ENCODE assay signal across 8 cellular contexts in the genomic region with DNA sequence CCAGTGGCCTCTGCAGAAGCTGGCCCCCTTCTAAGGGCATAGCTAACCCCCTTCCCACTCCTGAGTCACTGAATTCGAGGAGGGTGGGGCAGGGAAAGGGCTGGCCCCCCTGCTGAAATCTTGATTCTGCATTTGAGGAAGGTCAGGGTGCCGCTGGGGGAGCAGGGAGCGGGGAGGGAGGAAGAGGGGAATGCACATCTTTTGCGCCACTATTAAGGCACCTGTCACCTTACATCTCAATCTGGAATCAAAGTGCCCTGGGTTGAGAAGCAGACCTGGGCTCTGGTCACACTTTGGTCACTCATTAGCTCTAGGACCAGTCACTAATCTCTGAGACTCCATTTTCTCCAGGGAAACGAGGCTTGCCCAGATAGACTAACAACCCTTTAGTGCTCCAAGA.
DNase-seq lines count a peak whose midpoint lies in the region; ATAC-seq and TF ChIP-seq lines count a peak whose summit lies in the region.

No MANE protein-coding gene starts in this region.

- WGBS in suprapubic skin, result 44% methylated on average over 5 of the region's 5 CpGs

- no peaks in the 10 kb centered on the region for H3K36me3 Mint-ChIP-seq in activated CD8-positive, alpha-beta memory T cell treated with anti-CD3 and anti-CD28 coated beads, Interleukin-2, amount 10 ng/mL, durations not matched to agents 7 days and 5 days
- no peaks in the 10 kb centered on the region for H3K36me3 Mint-ChIP-seq in activated CD4-positive, alpha-beta memory T cell treated with anti-CD3 and anti-CD28 coated beads for 36 hours

- no peak for TF ChIP-seq CTCF in suprapubic skin (IDR thresholded peaks at IDR 0.05)

- TF ChIP-seq EP300 in suprapubic skin (IDR thresholded peaks at IDR 0.05), result no peak

- H3K9ac ChIP-seq in iPS-20b (ENCODE audit: low read depth, low read length), result no peak overlapping the region

- no peak for DNase-seq in activated CD8-positive, alpha-beta memory T cell treated with anti-CD3 and anti-CD28 coated beads, Interleukin-2, amount 10 ng/mL, durations not matched to agents 7 days and 5 days
- no peak for DNase-seq in activated CD8-positive, alpha-beta memory T cell treated with anti-CD3 and anti-CD28 coated beads, Interleukin-2, amount 50 U/mL, for 48 hours
- no peak for DNase-seq in activated CD4-positive, alpha-beta memory T cell treated with anti-CD3 and anti-CD28 coated beads for 36 hours
- DNase-seq in suprapubic skin (ENCODE audit: low spot score in 2 of 2) (no peak), EL (no peak), COLO668 (lab: John Stamatoyannopoulos, UW; ENCODE audit: unreplicated experiment) (no peak)
- no peak for DNase-seq in activated effector memory CD4-positive, alpha-beta T cell treated with anti-CD3 and anti-CD28 coated beads, Interleukin-2, amount 50 U/mL, for 16 hours

- peaks cover 17% of the 10 kb centered on the region for H3K4me1 Mint-ChIP-seq in activated CD8-positive, alpha-beta memory T cell treated with anti-CD3 and anti-CD28 coated beads, Interleukin-2, amount 10 ng/mL, durations not matched to agents 7 days and 5 days
- H3K4me1 Mint-ChIP-seq in activated CD4-positive, alpha-beta memory T cell treated with anti-CD3 and anti-CD28 coated beads for 36 hours (ENCODE audit: low read depth), result peaks cover 16% of the 10 kb centered on the region

- H3K27ac ChIP-seq in iPS-20b (ENCODE audit: low read length) (no peak overlapping the region), suprapubic skin (no peak overlapping the region)

- intact Hi-C loops in activated CD4-positive, alpha-beta memory T cell treated with anti-CD3 and anti-CD28 coated beads for 36 hours (cut with micrococcal nuclease), result loop anchor here (2.0 to 10.0 kb wide), 3 partner anchors 67 to 1273 kb away; a partner anchor contains a TSS

- no peak for TF ChIP-seq POLR2A in suprapubic skin (IDR thresholded peaks at IDR 0.05)

- H3K4me3 ChIP-seq in iPS-20b (ENCODE audit: low read length), result peak overlapping the region; percentile 69
- peak overlapping the region; percentile 52 for H3K4me3 ChIP-seq in suprapubic skin

- H3K9me3 ChIP-seq in iPS-20b (ENCODE audit: insufficient read depth, low read depth, low read length) (no peaks in the 10 kb centered on the region), suprapubic skin (no peaks in the 10 kb centered on the region)

- POLR2A ChIA-PET in activated CD4-positive, alpha-beta memory T cell treated with anti-CD3 and anti-CD28 coated beads for 36 hours (lab: Charles Lee), result interaction anchor here (0.8 kb wide), 1 partner anchor 106 kb away, joined by 4 read pairs; no protein-coding TSS in a partner anchor

- H3K27me3 ChIP-seq in iPS-20b (ENCODE audit: insufficient read depth, low read length) (peaks cover 38% of the 10 kb centered on the region), suprapubic skin (no peaks in the 10 kb centered on the region)

- no peaks in the 10 kb centered on the region for H3K9me3 Mint-ChIP-seq in activated CD8-positive, alpha-beta memory T cell treated with anti-CD3 and anti-CD28 coated beads, Interleukin-2, amount 10 ng/mL, durations not matched to agents 7 days and 5 days (ENCODE audit: low read depth)
- H3K9me3 Mint-ChIP-seq in activated CD4-positive, alpha-beta memory T cell treated with anti-CD3 and anti-CD28 coated beads for 36 hours, result no peaks in the 10 kb centered on the region

- no peaks in the 10 kb centered on the region; the same call in 1 of the 2 replicates for H3K4me1 ChIP-seq in iPS-20b (ENCODE audit: insufficient read depth, low read length)
- peaks cover 21% of the 10 kb centered on the region for H3K4me1 ChIP-seq in suprapubic skin

- H3K27me3 Mint-ChIP-seq in activated CD8-positive, alpha-beta memory T cell treated with anti-CD3 and anti-CD28 coated beads, Interleukin-2, amount 10 ng/mL, durations not matched to agents 7 days and 5 days, result peaks cover 11% of the 10 kb centered on the region
- no peaks in the 10 kb centered on the region for H3K27me3 Mint-ChIP-seq in activated CD4-positive, alpha-beta memory T cell treated with anti-CD3 and anti-CD28 coated beads for 36 hours

- no peak overlapping the region for H3K27ac Mint-ChIP-seq in activated CD8-positive, alpha-beta memory T cell treated with anti-CD3 and anti-CD28 coated beads, Interleukin-2, amount 10 ng/mL, durations not matched to agents 7 days and 5 days
- H3K27ac Mint-ChIP-seq in activated CD4-positive, alpha-beta memory T cell treated with anti-CD3 and anti-CD28 coated beads for 36 hours, result peak overlapping the region; percentile 60

- CTCF ChIA-PET in activated CD8-positive, alpha-beta memory T cell treated with anti-CD3 and anti-CD28 coated beads, Interleukin-2, amount 10 ng/mL, durations not matched to agents 7 days and 5 days (lab: Charles Lee), result interaction anchor here (0.8 to 13.6 kb wide), 23 partner anchors 8 to 813 kb away, joined by 3 to 222 read pairs (median 5); no protein-coding TSS in a partner anchor
- CTCF ChIA-PET in activated CD4-positive, alpha-beta memory T cell treated with anti-CD3 and anti-CD28 coated beads for 36 hours (lab: Charles Lee), result interaction anchor here (0.6 to 15.5 kb wide), 30 partner anchors 10 to 685 kb away, joined by 3 to 774 read pairs (median 6); a partner anchor contains a TSS

- ATAC-seq in activated CD8-positive, alpha-beta memory T cell treated with anti-CD3 and anti-CD28 coated beads, Interleukin-2, amount 10 ng/mL, durations not matched to agents 7 days and 5 days, result no peak

- no peaks in the 10 kb centered on the region for H3K36me3 ChIP-seq in iPS-20b (ENCODE audit: insufficient read depth, low read depth, low read length)
- no peaks in the 10 kb centered on the region for H3K36me3 ChIP-seq in suprapubic skin

- peak overlapping the region; percentile 76 for H3K4me3 Mint-ChIP-seq in activated CD8-positive, alpha-beta memory T cell treated with anti-CD3 and anti-CD28 coated beads, Interleukin-2, amount 10 ng/mL, durations not matched to agents 7 days and 5 days
- peak overlapping the region; percentile 81 for H3K4me3 Mint-ChIP-seq in activated CD4-positive, alpha-beta memory T cell treated with anti-CD3 and anti-CD28 coated beads for 36 hours
